10 cellular contexts compared by ENCODE assay signal in genomic region chr9:27473135-27473534, GRCh38. TPM values are rescaled to one million over a fixed set of nuclear protein-coding genes. Genes with fewer than 3 reads are reported as not detected.
DNase-seq lines count a peak whose midpoint lies in the region; TF ChIP-seq lines count a peak whose summit lies in the region.
"Had no signal": no experiment of that assay in that cellular context is flagged by ENCODE, and none has a peak within 500 bp of the region (broad histone marks: within the 10 kb centered on the region; RNA-seq: fewer than 3 reads in every experiment).

No MANE protein-coding gene starts in this region.

- TF ChIP-seq CTCF in HEK293 (tag by site-specific recombination; IDR thresholded peaks at IDR 0.05), result no peak
- no peak for TF ChIP-seq CTCF in spleen (IDR thresholded peaks at IDR 0.05 in 8 of 11, conservative IDR thresholded peaks at IDR 0.05 in 3 of 11)

- no peaks in the 10 kb centered on the region for H3K36me3 ChIP-seq in HEK293 (ENCODE audit: control insufficient read depth in 2 of 2, insufficient read depth in 1 of 2, low read length in 2 of 2)
- H3K36me3 ChIP-seq in spleen, result peaks cover 0 to 6% (median 0%) of the 10 kb centered on the region in 6 donors

- no peaks in the 10 kb centered on the region for H3K9me3 Mint-ChIP-seq in activated CD4-positive, alpha-beta memory T cell treated with anti-CD3 and anti-CD28 coated beads, Interleukin-2, amount 10 ng/mL, durations not matched to agents 7 days and 5 days

- H3K9me3 ChIP-seq in HEK293 (ENCODE audit: control insufficient read depth, insufficient read depth, low read depth, low read length), result no peaks in the 10 kb centered on the region
- peaks cover 0 to 3% (median 1%) of the 10 kb centered on the region in 8 donors for H3K9me3 ChIP-seq in spleen

- H3K4me3 Mint-ChIP-seq in activated CD4-positive, alpha-beta memory T cell treated with anti-CD3 and anti-CD28 coated beads, Interleukin-2, amount 10 ng/mL, durations not matched to agents 7 days and 5 days, result no peak overlapping the region
- H3K4me3 Mint-ChIP-seq: T-helper 1 cell treated with Interleukin-12 subunit alpha and Interleukin-12 subunit beta and Interleukin-4 antibody, amounts not matched to agents 30 μg/mL and 1 μg/mL, for 36 hours had no signal

- intact Hi-C loops in spleen (cut with DNase I; ENCODE audit: low total_unique reads), result no loop called here

- H3K36me3 Mint-ChIP-seq in activated CD4-positive, alpha-beta memory T cell treated with anti-CD3 and anti-CD28 coated beads, Interleukin-2, amount 10 ng/mL, durations not matched to agents 7 days and 5 days (ENCODE audit: low read depth), result no peaks in the 10 kb centered on the region

- CTCF ChIA-PET in HEK293 (lab: Yijun Ruan, JAX), result interaction anchor here (0.6 to 1.3 kb wide), 2 partner anchors 29 to 52 kb away, joined by 3 to 4 read pairs; no protein-coding TSS in a partner anchor
- CTCF ChIA-PET in activated CD4-positive, alpha-beta memory T cell treated with anti-CD3 and anti-CD28 coated beads, Interleukin-2, amount 10 ng/mL, durations not matched to agents 7 days and 5 days (lab: Charles Lee), result no interaction called here

- H3K27ac Mint-ChIP-seq in activated CD4-positive, alpha-beta memory T cell treated with anti-CD3 and anti-CD28 coated beads, Interleukin-2, amount 10 ng/mL, durations not matched to agents 7 days and 5 days, result no peak overlapping the region
- H3K27ac Mint-ChIP-seq: T-helper 1 cell treated with Interleukin-12 subunit alpha and Interleukin-12 subunit beta and Interleukin-4 antibody, amounts not matched to agents 30 μg/mL and 1 μg/mL, for 36 hours had no signal

- POLR2A ChIA-PET in HEK293 (lab: Yijun Ruan, JAX), result no interaction called here
- POLR2A ChIA-PET in activated CD4-positive, alpha-beta memory T cell treated with anti-CD3 and anti-CD28 coated beads, Interleukin-2, amount 10 ng/mL, durations not matched to agents 7 days and 5 days (lab: Charles Lee), result no interaction called here

- no peaks in the 10 kb centered on the region for H3K27me3 Mint-ChIP-seq in activated CD4-positive, alpha-beta memory T cell treated with anti-CD3 and anti-CD28 coated beads, Interleukin-2, amount 10 ng/mL, durations not matched to agents 7 days and 5 days

- H3K4me3 ChIP-seq in HEK293 (ENCODE audit: low read depth, low read length) (no peak overlapping the region), spleen (no peak overlapping the region)

- no peak for TF ChIP-seq POLR2A in spleen (IDR thresholded peaks at IDR 0.05)

- H3K27me3 ChIP-seq in layer of hippocampus (ENCODE audit: control insufficient read depth, insufficient read depth, low read length) (no peaks in the 10 kb centered on the region), spleen (replicated peaks in 1 of 7) (no peaks in the 10 kb centered on the region)

- H3K27ac ChIP-seq in HEK293 (ENCODE audit: extremely low read depth, low read depth, low read length) (no peak overlapping the region), caudate nucleus (ENCODE audit: low read depth, low read length) (peak overlapping the region; percentile 84), layer of hippocampus (ENCODE audit: low read depth, low read length) (peak overlapping the region; percentile 8), spleen (no peak overlapping the region)

- H3K4me1 ChIP-seq in HEK293 (ENCODE audit: control insufficient read depth, insufficient read depth, low read length), result peaks cover 9% of the 10 kb centered on the region
- peaks cover 4 to 75% (median 18%) of the 10 kb centered on the region in 6 donors for H3K4me1 ChIP-seq in spleen

- 67 to 89% (median 76%) methylated on average over 5 to 7 of the region's 7 CpGs for WGBS in spleen, 5 donors

- peaks cover 1% of the 10 kb centered on the region for H3K4me1 Mint-ChIP-seq in activated CD4-positive, alpha-beta memory T cell treated with anti-CD3 and anti-CD28 coated beads, Interleukin-2, amount 10 ng/mL, durations not matched to agents 7 days and 5 days

- peak in 24 of 61 donors; percentile 10 to 61 (median 30) for DNase-seq in caudate nucleus (lab: John Stamatoyannopoulos, UW)
- peak; percentile 58 for DNase-seq in spleen
- no peak for DNase-seq in activated CD4-positive, alpha-beta memory T cell treated with anti-CD3 and anti-CD28 coated beads, Interleukin-2, amount 10 ng/mL, durations not matched to agents 7 days and 5 days
- DNase-seq in NCI-H2029 (lab: John Stamatoyannopoulos, UW), result no peak
- DNase-seq in COLO668 (lab: John Stamatoyannopoulos, UW; ENCODE audit: unreplicated experiment), result no peak
- DNase-seq in NCI-H748 treated with DMSO at 0.1 percent for 48 hours (lab: John Stamatoyannopoulos, UW), result no peak
- DNase-seq: NCI-H345 had no signal

TF ChIP-seq in HEK293, 187 proteins besides CTCF, POLR2A, EP300 and RAD21:
- TF ChIP-seq ZNF660 (tag by site-specific recombination; IDR thresholded peaks at IDR 0.05) (no peak), ZIC2 (tag by site-specific recombination; IDR thresholded peaks at IDR 0.05) (peak; percentile 49), GLIS2 (tag by site-specific recombination; IDR thresholded peaks at IDR 0.05) (0 out of 2 replicates have a peak, but pooled peaks have one; percentile 12), SCRT2 (tag by site-specific recombination; IDR thresholded peaks at IDR 0.05) (peak; percentile 76), ZNF639 (tag by site-specific recombination; IDR thresholded peaks at IDR 0.05) (no peak), ZBTB20 (tag by site-specific recombination; IDR thresholded peaks at IDR 0.05) (no peak), ZNF48 (tag by site-specific recombination; IDR thresholded peaks at IDR 0.05) (no peak), ZXDB (tag by site-specific recombination; IDR thresholded peaks at IDR 0.05) (no peak), GLIS1 (tag by site-specific recombination; IDR thresholded peaks at IDR 0.05) (peak; percentile 61), WT1 (tag by site-specific recombination; IDR thresholded peaks at IDR 0.05) (0 out of 2 replicates have a peak, but pooled peaks have one; percentile 32), ZSCAN16 (tag by site-specific recombination; IDR thresholded peaks at IDR 0.05) (peak; percentile 70)
TF ChIP-seq in HEK293: peak in this region for 6.

RNA-seq across cellular contexts. Expression of gene IFNK, which starts 51.0 kb away (rescaled TPM):
- total RNA-seq in spleen, result not detected
- not detected for polyA plus RNA-seq in spleen
- not detected for total RNA-seq in activated CD4-positive, alpha-beta memory T cell treated with anti-CD3 and anti-CD28 coated beads, Interleukin-2, amount 10 ng/mL, durations not matched to agents 7 days and 5 days

RNA-seq across cellular contexts. Expression of gene MOB3B, which starts 56.5 kb away (rescaled TPM):
- total RNA-seq in spleen, result 10 to 100 TPM; 14.0 to 27.7 (median 21.9) TPM
- polyA plus RNA-seq in spleen, result 10 to 100 TPM in 2 of 3 donors, 1 to 10 TPM in 1; 9.4 to 12.6 (median 10.9) TPM
- total RNA-seq in activated CD4-positive, alpha-beta memory T cell treated with anti-CD3 and anti-CD28 coated beads, Interleukin-2, amount 10 ng/mL, durations not matched to agents 7 days and 5 days, result under 1 TPM; 0.05 to 0.13 TPM

Comparison
In these comparisons a context has a peak if more than half of its experiments do, and no peak if none do; other contexts are left out.
1. H3K27ac ChIP-seq: peak in caudate nucleus (single experiment) and layer of hippocampus (single experiment); none in HEK293 (single experiment) and spleen (0 of 8).
2. RNA of gene MOB3B, which starts 56.5 kb away (total RNA-seq): 14.0 to 27.7 TPM in spleen; 0.05 to 0.13 TPM in activated CD4-positive, alpha-beta memory T cell treated with anti-CD3 and anti-CD28 coated beads, Interleukin-2, amount 10 ng/mL, durations not matched to agents 7 days and 5 days; every median in the first group is over 10 times any median in the second.